In the genomic region with DNA sequence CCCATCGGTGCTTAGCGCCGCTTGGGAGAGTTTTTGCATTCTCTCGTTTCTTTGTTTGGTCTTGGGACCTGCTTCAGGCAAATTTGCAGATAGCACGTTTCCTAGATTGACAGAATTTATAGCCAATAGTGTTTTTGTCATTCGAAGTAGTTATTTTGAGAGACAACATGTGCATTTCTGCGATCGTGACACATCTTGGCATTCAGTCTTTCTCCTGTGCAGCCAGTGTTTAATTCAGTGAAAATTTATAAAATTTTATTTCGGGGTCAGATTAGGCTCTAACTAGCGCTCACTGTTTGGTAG, we compare ENCODE assay signal across 7 cellular contexts. TPM values are rescaled to one million over a fixed set of nuclear protein-coding genes. Genes with fewer than 3 reads are reported as not detected.
DNase-seq lines count a peak whose midpoint lies in the region; ATAC-seq and TF ChIP-seq lines count a peak whose summit lies in the region.

No MANE protein-coding gene starts in this region.

- H3K27ac ChIP-seq in SJCRH30 (peak overlapping the region; percentile 58), esophagus squamous epithelium (peak overlapping the region; percentile 77 to 94 (median 88))

- H3K27me3 ChIP-seq in SJCRH30 (no peaks in the 10 kb centered on the region), esophagus squamous epithelium (no peaks in the 10 kb centered on the region)

- TF ChIP-seq CTCF in esophagus squamous epithelium (IDR thresholded peaks at IDR 0.05) = no peak

- H3K36me3 ChIP-seq in SJCRH30 = peaks cover 23% of the 10 kb centered on the region
- H3K36me3 ChIP-seq in esophagus squamous epithelium = peaks cover 0 to 28% (median 0%) of the 10 kb centered on the region in 3 donors

- ATAC-seq in GM18508 (IDR thresholded peaks at IDR 0.05; ENCODE audit: insufficient read depth, unreplicated experiment) = peak; percentile 23
- peak; percentile 25 for ATAC-seq in HG02759 (IDR thresholded peaks at IDR 0.05; ENCODE audit: unreplicated experiment)

- intact Hi-C loops in esophagus squamous epithelium (cut with DNase I) = no loop called here

- H3K9me3 ChIP-seq in SJCRH30 (replicated peaks) (peaks cover 6% of the 10 kb centered on the region; the same call in 1 of the 2 replicates), esophagus squamous epithelium (peaks cover 0 to 17% (median 9%) of the 10 kb centered on the region in 3 donors)

- H3K4me3 ChIP-seq in SJCRH30 = peak overlapping the region; percentile 87
- peak overlapping the region; percentile 76 to 100 (median 92) for H3K4me3 ChIP-seq in esophagus squamous epithelium

- TF ChIP-seq POLR2A in esophagus squamous epithelium (IDR thresholded peaks at IDR 0.05) = no peak

- DNase-seq in SJCRH30 (no peak), esophagus squamous epithelium (lab: John Stamatoyannopoulos, UW) (no peak), pons (ENCODE audit: low spot score) (peak; percentile 38), NCI-H82 (lab: John Stamatoyannopoulos, UW) (no peak)
- DNase-seq in stimulated activated CD4-positive, alpha-beta T cell treated with anti-CD3 and anti-CD28 coated beads, Interleukin-2, amount 100 ng/mL, for 48 hours = no peak

- WGBS in esophagus squamous epithelium, 2 donors = 5 to 7% methylated on average over 10 of the region's 10 CpGs

- H3K4me1 ChIP-seq in SJCRH30 = no peaks in the 10 kb centered on the region
- peaks cover 6 to 22% (median 7%) of the 10 kb centered on the region in 3 donors for H3K4me1 ChIP-seq in esophagus squamous epithelium

RNA-seq across cellular contexts. Expression of gene PRRC1, which starts 0.8 kb away (rescaled TPM):
- 57.9 and 65.8 TPM in 2 replicates for total RNA-seq in SJCRH30 (2014; rRNA removed; shearing (Covaris generic))
- 10 to 100 TPM; 22.8 to 43.7 (median 34.0) TPM for total RNA-seq in esophagus squamous epithelium
